Comparison of ENCODE assay signal across 10 cellular contexts in the genomic region with DNA sequence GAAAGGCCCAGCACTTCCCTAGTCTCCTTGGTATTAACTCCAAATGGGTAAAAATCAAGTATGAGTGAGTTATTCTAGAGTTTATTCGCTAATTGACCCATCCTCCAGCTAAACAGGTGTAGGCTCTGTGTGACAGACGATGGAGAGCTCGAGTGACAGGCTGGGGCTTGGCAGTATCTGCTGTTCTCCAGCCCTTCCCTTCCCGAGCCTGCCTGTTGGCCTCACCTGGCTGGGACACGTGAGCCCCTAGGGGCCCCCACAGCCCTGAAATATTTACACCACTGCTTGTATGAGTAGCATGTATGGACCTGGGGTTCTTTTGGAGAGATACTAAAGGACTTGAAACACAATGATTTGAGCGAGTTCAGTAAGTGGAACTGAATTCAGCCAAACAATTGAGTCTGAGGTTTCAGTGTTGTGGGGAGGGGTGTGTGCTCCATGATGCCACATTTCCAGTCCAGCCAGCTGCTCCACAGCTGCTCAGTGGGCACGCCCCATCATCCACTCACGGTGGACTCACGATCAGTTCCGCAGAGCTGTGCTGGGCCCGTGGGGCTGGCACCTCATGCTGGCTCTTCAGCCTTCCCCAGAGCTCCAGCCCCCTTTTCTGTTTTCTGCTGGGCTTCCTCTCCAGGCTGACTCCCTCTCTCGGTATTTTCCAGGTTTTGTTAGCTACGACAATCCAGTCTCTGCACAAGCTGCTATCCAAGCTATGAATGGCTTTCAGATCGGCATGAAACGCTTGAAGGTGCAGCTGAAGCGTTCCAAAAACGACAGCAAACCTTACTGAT.
DNase-seq lines count a peak whose midpoint lies in the region; ATAC-seq and TF ChIP-seq lines count a peak whose summit lies in the region.
"Had no signal": no experiment of that assay in that cellular context is flagged by ENCODE, and none has a peak within 500 bp of the region (broad histone marks: within the 10 kb centered on the region; RNA-seq: fewer than 3 reads in every experiment).

No MANE protein-coding gene starts in this region.

- H3K27ac Mint-ChIP-seq in activated naive CD4-positive, alpha-beta T cell treated with anti-CD3 and anti-CD28 coated beads, Interleukin-2, amount 50 U/mL, for 72 hours, result peak overlapping the region; percentile 64 to 97
- peak overlapping the region; percentile 65 for H3K27ac Mint-ChIP-seq in central memory CD8-positive, alpha-beta T cell (ENCODE audit: low read depth)

- H3K4me3 Mint-ChIP-seq in central memory CD8-positive, alpha-beta T cell, result no peak overlapping the region

- no peaks in the 10 kb centered on the region for H3K9me3 ChIP-seq in mucosa of descending colon

- H3K4me3 ChIP-seq in mucosa of descending colon, result no peak overlapping the region

- H3K36me3 ChIP-seq in mucosa of descending colon (ENCODE audit: low read depth), result no peaks in the 10 kb centered on the region

- H3K27me3 Mint-ChIP-seq in central memory CD8-positive, alpha-beta T cell, result no peaks in the 10 kb centered on the region

- peak; percentile 19 to 20 for ATAC-seq in activated naive CD4-positive, alpha-beta T cell treated with anti-CD3 and anti-CD28 coated beads, Interleukin-2, amount 50 U/mL, for 72 hours
- ATAC-seq in central memory CD8-positive, alpha-beta T cell (replicated peaks; ENCODE audit: extremely low read depth, poor library complexity, severe bottlenecking), result no peak
- ATAC-seq in mucosa of descending colon, result peak; percentile 18
- no peak for ATAC-seq in GM18519 (IDR thresholded peaks at IDR 0.05; ENCODE audit: low FRiP score, unreplicated experiment)
- no peak for ATAC-seq in GM18511 (IDR thresholded peaks at IDR 0.05; ENCODE audit: unreplicated experiment)

- no peak for TF ChIP-seq CTCF in mucosa of descending colon (IDR thresholded peaks at IDR 0.05)

- no peaks in the 10 kb centered on the region for H3K9me3 Mint-ChIP-seq in activated naive CD4-positive, alpha-beta T cell treated with anti-CD3 and anti-CD28 coated beads, Interleukin-2, amount 50 U/mL, for 72 hours
- H3K9me3 Mint-ChIP-seq in central memory CD8-positive, alpha-beta T cell, result no peaks in the 10 kb centered on the region

- peaks cover 32% of the 10 kb centered on the region for H3K4me1 Mint-ChIP-seq in central memory CD8-positive, alpha-beta T cell

- peaks cover 26 to 59% of the 10 kb centered on the region in 2 donors for H3K36me3 Mint-ChIP-seq in activated naive CD4-positive, alpha-beta T cell treated with anti-CD3 and anti-CD28 coated beads, Interleukin-2, amount 50 U/mL, for 72 hours
- peaks cover 88% of the 10 kb centered on the region for H3K36me3 Mint-ChIP-seq in central memory CD8-positive, alpha-beta T cell (ENCODE audit: insufficient read depth)

- no peaks in the 10 kb centered on the region for H3K4me1 ChIP-seq in mucosa of descending colon (ENCODE audit: low read depth)

- intact Hi-C loops in mucosa of descending colon (cut with DNase I, micrococcal nuclease), result no loop called here

- DNase-seq in activated naive CD4-positive, alpha-beta T cell treated with anti-CD3 and anti-CD28 coated beads, Interleukin-2, amount 50 U/mL, for 72 hours (ENCODE audit: low spot score in 2 of 2), result no peak
- DNase-seq in activated naive CD4-positive, alpha-beta T cell treated with Interleukin-2 at 50 U/mL for 16 hours, result no peak
- DNase-seq in central memory CD8-positive, alpha-beta T cell (ENCODE audit: low spot score in 2 of 2), result no peak
- DNase-seq in mucosa of descending colon, result no peak
- DNase-seq in iPS-NIHi11 (ENCODE audit: low spot score), result no peak
- DNase-seq in CD1c-positive myeloid dendritic cell (ENCODE audit: extremely low spot score), result no peak
- DNase-seq: activated gamma-delta T cell treated with Interleukin-2 at 50 U/mL for 16 hours, hippocampal formation had no signal

Comparison
In these comparisons a context has a peak if more than half of its experiments do, and no peak if none do; other contexts are left out.
1. ATAC-seq: peak in activated naive CD4-positive, alpha-beta T cell treated with anti-CD3 and anti-CD28 coated beads, Interleukin-2, amount 50 U/mL, for 72 hours (2 of 2) and mucosa of descending colon (single experiment); none in central memory CD8-positive, alpha-beta T cell (single experiment), GM18519 (single experiment) and GM18511 (single experiment).